Comparison of ENCODE assay signal across 1 cellular context in the genomic region with DNA sequence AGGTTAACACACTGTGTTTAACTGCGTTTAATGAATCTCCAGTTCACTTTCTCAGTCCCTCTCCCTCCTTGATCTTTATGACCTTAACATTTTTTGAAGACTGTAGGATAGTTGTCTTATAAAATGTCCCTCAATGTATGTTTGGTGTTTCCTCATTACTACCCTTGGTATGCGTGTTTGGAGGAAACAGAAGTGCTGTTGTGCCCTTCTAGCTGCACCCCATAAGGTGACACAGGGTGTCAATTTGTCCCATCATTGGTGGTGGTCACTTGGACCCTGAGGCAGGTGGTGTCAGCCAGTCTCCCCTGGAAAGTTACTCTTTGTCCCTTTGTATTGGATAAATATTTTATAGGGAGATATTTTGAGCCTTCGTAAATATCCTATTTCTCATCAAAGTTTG.
TF ChIP-seq lines count a peak whose summit lies in the region.

No MANE protein-coding gene starts in this region.

TF ChIP-seq in WTC11, 78 proteins besides CTCF, POLR2A, EP300 and RAD21 (continued from another document):
- TF ChIP-seq, protein P1, sequence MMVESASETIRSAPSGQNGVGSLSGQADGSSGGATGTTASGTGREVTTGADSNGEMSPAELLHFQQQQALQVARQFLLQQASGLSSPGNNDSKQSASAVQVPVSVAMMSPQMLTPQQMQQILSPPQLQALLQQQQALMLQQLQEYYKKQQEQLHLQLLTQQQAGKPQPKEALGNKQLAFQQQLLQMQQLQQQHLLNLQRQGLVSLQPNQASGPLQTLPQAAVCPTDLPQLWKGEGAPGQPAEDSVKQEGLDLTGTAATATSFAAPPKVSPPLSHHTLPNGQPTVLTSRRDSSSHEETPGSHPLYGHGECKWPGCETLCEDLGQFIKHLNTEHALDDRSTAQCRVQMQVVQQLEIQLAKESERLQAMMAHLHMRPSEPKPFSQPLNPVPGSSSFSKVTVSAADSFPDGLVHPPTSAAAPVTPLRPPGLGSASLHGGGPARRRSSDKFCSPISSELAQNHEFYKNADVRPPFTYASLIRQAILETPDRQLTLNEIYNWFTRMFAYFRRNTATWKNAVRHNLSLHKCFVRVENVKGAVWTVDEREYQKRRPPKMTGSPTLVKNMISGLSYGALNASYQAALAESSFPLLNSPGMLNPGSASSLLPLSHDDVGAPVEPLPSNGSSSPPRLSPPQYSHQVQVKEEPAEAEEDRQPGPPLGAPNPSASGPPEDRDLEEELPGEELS (CRISPR knock-in tag; IDR thresholded peaks at IDR 0.05), result no peak
- TF ChIP-seq GRHL2 (CRISPR knock-in tag; IDR thresholded peaks at IDR 0.05; ENCODE audit: insufficient replicate concordance, severe bottlenecking) (no peak), PRRX2 (CRISPR knock-in tag; IDR thresholded peaks at IDR 0.05) (no peak), NR1H2 (CRISPR knock-in tag; IDR thresholded peaks at IDR 0.05) (no peak), KAT7 (CRISPR knock-in tag; IDR thresholded peaks at IDR 0.05; ENCODE audit: borderline replicate concordance) (no peak), FOXP1 (CRISPR knock-in tag; IDR thresholded peaks at IDR 0.05; ENCODE audit: borderline replicate concordance) (no peak), ZNF317 (CRISPR knock-in tag; IDR thresholded peaks at IDR 0.05; ENCODE audit: borderline replicate concordance, low read depth) (no peak), FOXK1 (CRISPR knock-in tag; IDR thresholded peaks at IDR 0.05) (no peak)
- TF ChIP-seq, protein P2, sequence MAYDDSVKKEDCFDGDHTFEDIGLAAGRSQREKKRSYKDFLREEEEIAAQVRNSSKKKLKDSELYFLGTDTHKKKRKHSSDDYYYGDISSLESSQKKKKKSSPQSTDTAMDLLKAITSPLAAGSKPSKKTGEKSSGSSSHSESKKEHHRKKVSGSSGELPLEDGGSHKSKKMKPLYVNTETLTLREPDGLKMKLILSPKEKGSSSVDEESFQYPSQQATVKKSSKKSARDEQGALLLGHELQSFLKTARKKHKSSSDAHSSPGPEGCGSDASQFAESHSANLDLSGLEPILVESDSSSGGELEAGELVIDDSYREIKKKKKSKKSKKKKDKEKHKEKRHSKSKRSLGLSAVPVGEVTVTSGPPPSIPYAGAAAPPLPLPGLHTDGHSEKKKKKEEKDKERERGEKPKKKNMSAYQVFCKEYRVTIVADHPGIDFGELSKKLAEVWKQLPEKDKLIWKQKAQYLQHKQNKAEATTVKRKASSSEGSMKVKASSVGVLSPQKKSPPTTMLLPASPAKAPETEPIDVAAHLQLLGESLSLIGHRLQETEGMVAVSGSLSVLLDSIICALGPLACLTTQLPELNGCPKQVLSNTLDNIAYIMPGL (CRISPR knock-in tag; IDR thresholded peaks at IDR 0.05), result no peak
